1 cellular context compared by ENCODE assay signal in genomic region chr3:98980915-98981596, GRCh38.
TF ChIP-seq lines count a peak whose summit lies in the region.

No MANE protein-coding gene starts in this region.

TF ChIP-seq in GM12878, 131 proteins besides CTCF, POLR2A, EP300 and RAD21 (continued from another document and continues in another):
- TF ChIP-seq BCL3 (IDR thresholded peaks at IDR 0.05; ENCODE audit: borderline replicate concordance, insufficient read depth, low read depth, low read length, poor library complexity, severe bottlenecking): peak; percentile 36
- TF ChIP-seq E2F4 (IDR thresholded peaks at IDR 0.05; ENCODE audit: low read depth, low read length): no peak
- no peak for TF ChIP-seq BRCA1 (IDR thresholded peaks at IDR 0.05; ENCODE audit: low read depth, low read length)
- peak; percentile 68 for TF ChIP-seq RELA (IDR thresholded peaks at IDR 0.05; ENCODE audit: borderline replicate concordance, partially characterized antibody)
- TF ChIP-seq ASH2L (IDR thresholded peaks at IDR 0.05; ENCODE audit: borderline replicate concordance, low read depth): no peak
- no peak for TF ChIP-seq ZNF274 (IDR thresholded peaks at IDR 0.05; ENCODE audit: insufficient read depth, insufficient read length)
- TF ChIP-seq TARDBP (IDR thresholded peaks at IDR 0.05; ENCODE audit: borderline replicate concordance): no peak
- peak; percentile 60 to 63; a peak in 2 of 4 replicates for TF ChIP-seq BHLHE40 (IDR thresholded peaks at IDR 0.05; ENCODE audit: borderline replicate concordance in 1 of 2, low read depth in 2 of 2, low read length in 1 of 2)
- no peak for TF ChIP-seq SMC3 (IDR thresholded peaks at IDR 0.05; ENCODE audit: borderline replicate concordance, low read length)
- no peak for TF ChIP-seq ZNF384 (IDR thresholded peaks at IDR 0.05; ENCODE audit: borderline replicate concordance, low read depth, low read length)
- TF ChIP-seq IRF3 (IDR thresholded peaks at IDR 0.05): no peak
- TF ChIP-seq GATAD2B (conservative IDR thresholded peaks at IDR 0.05; ENCODE audit: low read depth): no peak
- no peak for TF ChIP-seq CBX5 (IDR thresholded peaks at IDR 0.05; ENCODE audit: low read depth)
- no peak for TF ChIP-seq SIX5 (IDR thresholded peaks at IDR 0.05; ENCODE audit: low read depth, low read length, severe bottlenecking)
- peak; percentile 96 for TF ChIP-seq FOXM1 (IDR thresholded peaks at IDR 0.05; ENCODE audit: low read depth, low read length)
- no peak for TF ChIP-seq EGR1 (IDR thresholded peaks at IDR 0.05; ENCODE audit: borderline replicate concordance in 1 of 2, low read depth in 2 of 2, low read length in 2 of 2)
- no peak for TF ChIP-seq POLR2AphosphoS5 (IDR thresholded peaks at IDR 0.05; ENCODE audit: low read length)
- 0 out of 2 replicates have a peak, but pooled peaks have one; percentile 32 for TF ChIP-seq GABPA (IDR thresholded peaks at IDR 0.05; ENCODE audit: low read depth)
- TF ChIP-seq RBBP5 (conservative IDR thresholded peaks at IDR 0.05): no peak
- no peak for TF ChIP-seq NR2C2 (IDR thresholded peaks at IDR 0.05; ENCODE audit: borderline replicate concordance, control insufficient read depth, insufficient read length, low read depth)
- peak; percentile 87 for TF ChIP-seq RELB (IDR thresholded peaks at IDR 0.05; ENCODE audit: low read depth)
- TF ChIP-seq RB1 (IDR thresholded peaks at IDR 0.05; ENCODE audit: borderline replicate concordance): no peak
- no peak for TF ChIP-seq FOS (IDR thresholded peaks at IDR 0.05; ENCODE audit: borderline replicate concordance, extremely low read depth, insufficient read length)
- TF ChIP-seq YY1 (IDR thresholded peaks at IDR 0.05; ENCODE audit: low read depth, low read length): no peak
- no peak for TF ChIP-seq POLR2AphosphoS2 (IDR thresholded peaks at IDR 0.05; ENCODE audit: low read depth, low read length)
- TF ChIP-seq PAX5 (IDR thresholded peaks at IDR 0.05; ENCODE audit: borderline replicate concordance, low read depth, low read length): 0 out of 2 replicates have a peak, but pooled peaks have one; percentile 54
- peak; percentile 83 for TF ChIP-seq ATF2 (IDR thresholded peaks at IDR 0.05; ENCODE audit: low read length)
- TF ChIP-seq BCL11A (IDR thresholded peaks at IDR 0.05; ENCODE audit: low read depth, low read length): peak; percentile 93
- TF ChIP-seq SUZ12 (IDR thresholded peaks at IDR 0.05; ENCODE audit: unreplicated experiment): no peak
- TF ChIP-seq SP1 (IDR thresholded peaks at IDR 0.05; ENCODE audit: low read depth, low read length): no peak
- peak; percentile 60; the same call in 1 of the 2 replicates for TF ChIP-seq PML (IDR thresholded peaks at IDR 0.05; ENCODE audit: low read length)
- TF ChIP-seq NRF1 (conservative IDR thresholded peaks at IDR 0.05; ENCODE audit: low read depth, low read length): no peak
- no peak for TF ChIP-seq SMAD5 (IDR thresholded peaks at IDR 0.05; ENCODE audit: low read depth)
- TF ChIP-seq HSF1 (IDR thresholded peaks at IDR 0.05; ENCODE audit: low read depth, low read length): no peak
- no peak for TF ChIP-seq SUPT20H (IDR thresholded peaks at IDR 0.05; ENCODE audit: borderline replicate concordance, control insufficient read depth, low read depth, low read length)
- TF ChIP-seq MTA2 (IDR thresholded peaks at IDR 0.05; ENCODE audit: low read depth): peak; percentile 83
- TF ChIP-seq MEF2A (IDR thresholded peaks at IDR 0.05; ENCODE audit: insufficient read depth, low read depth, low read length): peak; percentile 89
- TF ChIP-seq JUND (IDR thresholded peaks at IDR 0.05; ENCODE audit: low read depth, low read length): no peak
- no peak for TF ChIP-seq CHD1 (IDR thresholded peaks at IDR 0.05; ENCODE audit: low read depth, low read length)
- no peak for TF ChIP-seq PAX8 (IDR thresholded peaks at IDR 0.05)
- TF ChIP-seq PBX3 (IDR thresholded peaks at IDR 0.05; ENCODE audit: insufficient replicate concordance, low read depth, low read length): no peak
- no peak for TF ChIP-seq MYC (IDR thresholded peaks at IDR 0.05; ENCODE audit: insufficient read depth, insufficient read length, insufficient replicate concordance, low read length, severe bottlenecking)
- no peak for TF ChIP-seq CHD2 (IDR thresholded peaks at IDR 0.05; ENCODE audit: borderline replicate concordance, low read depth, low read length)
- peak; percentile 88 for TF ChIP-seq EED (IDR thresholded peaks at IDR 0.05; ENCODE audit: low read depth)
- no peak for TF ChIP-seq USF2 (IDR thresholded peaks at IDR 0.05; ENCODE audit: borderline replicate concordance, low read depth, low read length)
- TF ChIP-seq SRF (IDR thresholded peaks at IDR 0.05; ENCODE audit: low read depth in 2 of 2, low read length in 2 of 2): no peak
- no peak for TF ChIP-seq ZBTB40 (IDR thresholded peaks at IDR 0.05; ENCODE audit: borderline replicate concordance)
- TF ChIP-seq KDM1A (IDR thresholded peaks at IDR 0.05; ENCODE audit: borderline replicate concordance): no peak
- no peak for TF ChIP-seq SREBF1 (IDR thresholded peaks at IDR 0.05; ENCODE audit: low read length)
- no peak for TF ChIP-seq HDAC2 (IDR thresholded peaks at IDR 0.05)
- no peak for TF ChIP-seq TCF7 (IDR thresholded peaks at IDR 0.05; ENCODE audit: borderline replicate concordance)
- TF ChIP-seq MLLT1 (IDR thresholded peaks at IDR 0.05): no peak
- TF ChIP-seq RAD51 (IDR thresholded peaks at IDR 0.05): no peak
